8 cellular contexts compared by ENCODE assay signal in genomic region chr1:224435318-224435763, GRCh38. TPM values are rescaled to one million over a fixed set of nuclear protein-coding genes. Genes with fewer than 3 reads are reported as not detected.
DNase-seq lines count a peak whose midpoint lies in the region; ATAC-seq and TF ChIP-seq lines count a peak whose summit lies in the region.

No MANE protein-coding gene starts in this region.

- peak overlapping the region; percentile 96 for H3K27ac Mint-ChIP-seq in activated naive CD4-positive, alpha-beta T cell treated with anti-CD3 and anti-CD28 coated beads, Interleukin-2, amount 50 U/mL, for 24 hours

- WGBS in trophoblast cell (ENCODE audit: extremely low coverage, insufficient coverage, insufficient read length) = no CpG with 5 or more reads among the region's 4 CpGs

- TF ChIP-seq CTCF in cardiac muscle cell (IDR thresholded peaks at IDR 0.05; ENCODE audit: low read depth, low read length) = no peak

- no peak overlapping the region for H2AK5ac ChIP-seq in trophoblast cell (ENCODE audit: low read length)

- H3K9me3 ChIP-seq in cardiac muscle cell (ENCODE audit: low read depth) (no peaks in the 10 kb centered on the region), trophoblast cell (ENCODE audit: insufficient read depth, low read depth, low read length) (peaks cover 2% of the 10 kb centered on the region)

- peak; percentile 23 for ATAC-seq in GM21528 (IDR thresholded peaks at IDR 0.05; ENCODE audit: low FRiP score, unreplicated experiment)

- H2BK120ac ChIP-seq in trophoblast cell (ENCODE audit: insufficient read depth, low read length, poor library complexity) = peak overlapping the region; percentile 59

- H3K4me1 Mint-ChIP-seq in activated naive CD4-positive, alpha-beta T cell treated with anti-CD3 and anti-CD28 coated beads, Interleukin-2, amount 50 U/mL, for 24 hours = peaks cover 55% of the 10 kb centered on the region

- peak overlapping the region; percentile 74 for H3K4me3 ChIP-seq in Jurkat, Clone E6-1 (ENCODE audit: low read length)
- peak overlapping the region; percentile 63 for H3K4me3 ChIP-seq in cardiac muscle cell
- peak overlapping the region; percentile 99 for H3K4me3 ChIP-seq in trophoblast cell (ENCODE audit: low read depth, low read length)

- no peaks in the 10 kb centered on the region for H3K9me3 Mint-ChIP-seq in activated naive CD4-positive, alpha-beta T cell treated with anti-CD3 and anti-CD28 coated beads, Interleukin-2, amount 50 U/mL, for 24 hours

- H3K14ac ChIP-seq in trophoblast cell (ENCODE audit: low read length) = no peak overlapping the region

- peak overlapping the region; percentile 95 for H3K4me2 ChIP-seq in trophoblast cell (ENCODE audit: low read length)

- H3K4me3 Mint-ChIP-seq in activated naive CD4-positive, alpha-beta T cell treated with anti-CD3 and anti-CD28 coated beads, Interleukin-2, amount 50 U/mL, for 24 hours = peak overlapping the region; percentile 89

- H3K79me2 ChIP-seq in trophoblast cell (ENCODE audit: control insufficient read depth, insufficient read depth, low read length, poor library complexity) = peaks cover 13% of the 10 kb centered on the region

- H3K4me1 ChIP-seq in cardiac muscle cell (ENCODE audit: low read depth) (peaks cover 25% of the 10 kb centered on the region), trophoblast cell (ENCODE audit: control insufficient read depth in 1 of 2, insufficient read depth in 2 of 2, low read length in 2 of 2) (peaks cover 7 to 9% of the 10 kb centered on the region in 2 experiments)

- H2BK12ac ChIP-seq in trophoblast cell (ENCODE audit: low read length) = no peak overlapping the region

- peak overlapping the region; percentile 100 for H2AFZ ChIP-seq in trophoblast cell (ENCODE audit: insufficient read depth, low read length, poor library complexity)

- peak overlapping the region; percentile 39 for H3K18ac ChIP-seq in trophoblast cell (ENCODE audit: low read length)

- H3K79me1 ChIP-seq in trophoblast cell (ENCODE audit: low read length) = peaks cover 8% of the 10 kb centered on the region

- peak overlapping the region; percentile 99 for H4K8ac ChIP-seq in trophoblast cell (ENCODE audit: low read depth, low read length)

- no peak overlapping the region for H3K4ac ChIP-seq in trophoblast cell (ENCODE audit: low read depth, low read length)

- H3K27ac ChIP-seq in cardiac muscle cell (peak overlapping the region; percentile 91), trophoblast cell (ENCODE audit: low read depth, low read length) (peak overlapping the region; percentile 23)

- no peaks in the 10 kb centered on the region for H3K27me3 ChIP-seq in cardiac muscle cell
- no peaks in the 10 kb centered on the region for H3K27me3 ChIP-seq in trophoblast cell (ENCODE audit: insufficient read depth, low read length)

- H4K91ac ChIP-seq in trophoblast cell (ENCODE audit: low read depth, low read length) = peak overlapping the region; percentile 98

- peak overlapping the region; percentile 94 for H3K9ac ChIP-seq in trophoblast cell (ENCODE audit: low read length)

- DNase-seq in ELF-1 (ENCODE audit: low read depth, low spot score) (peak; percentile 59), cardiac muscle cell (ENCODE audit: low read depth in 1 of 2, low spot score in 1 of 2) (peak in 1 of 2 donors; percentile 59), trophoblast cell (peak; percentile 48 to 70), NCI-H526 treated with DMSO at 0.1 percent for 48 hours (lab: John Stamatoyannopoulos, UW) (no peak), NCI-H1417 treated with DMSO at 0.1 percent for 48 hours (lab: John Stamatoyannopoulos, UW) (no peak)
- DNase-seq in Jurkat, Clone E6-1 (ENCODE audit: low read depth, low spot score) = no peak

- H3K36me3 ChIP-seq in cardiac muscle cell = peaks cover 14% of the 10 kb centered on the region
- no peaks in the 10 kb centered on the region for H3K36me3 ChIP-seq in trophoblast cell (ENCODE audit: control insufficient read depth in 1 of 2, insufficient read depth in 2 of 2, low read length in 2 of 2)

- peak overlapping the region; percentile 98 for H4K12ac ChIP-seq in trophoblast cell (ENCODE audit: low read depth, low read length)

- peaks cover 5% of the 10 kb centered on the region for H3K36me3 Mint-ChIP-seq in activated naive CD4-positive, alpha-beta T cell treated with anti-CD3 and anti-CD28 coated beads, Interleukin-2, amount 50 U/mL, for 24 hours

- H2BK5ac ChIP-seq in trophoblast cell (ENCODE audit: low read depth, low read length, poor library complexity) = peak overlapping the region; percentile 32

- H3K23ac ChIP-seq in trophoblast cell (ENCODE audit: low read length) = no peak overlapping the region

- H3K27me3 Mint-ChIP-seq in activated naive CD4-positive, alpha-beta T cell treated with anti-CD3 and anti-CD28 coated beads, Interleukin-2, amount 50 U/mL, for 24 hours = no peaks in the 10 kb centered on the region

RNA-seq across cellular contexts. Expression of gene WDR26, which starts 0.7 kb away (rescaled TPM):
- polyA plus RNA-seq in Jurkat, Clone E6-1 (2012; ENCODE audit: insufficient read depth, insufficient read length) = 46.3 TPM
- 42.0 and 62.2 TPM in 2 replicates for total RNA-seq in cardiac muscle cell
- 14.9 and 15.3 TPM in 2 replicates for polyA plus RNA-seq in cardiac muscle cell
- 90.2 and 90.5 TPM in 2 replicates for polyA plus RNA-seq in trophoblast cell (2013)

Comparison
In these comparisons a context has a peak if more than half of its experiments do, and no peak if none do; other contexts are left out.
1. DNase-seq: peak in ELF-1 (single experiment) and trophoblast cell (2 of 2); none in Jurkat, Clone E6-1 (single experiment), NCI-H526 treated with DMSO at 0.1 percent for 48 hours (single experiment) and NCI-H1417 treated with DMSO at 0.1 percent for 48 hours (single experiment).
2. Peak in every context shown above with its lines, with median percentiles within 50 percentile points of each other: H3K4me3 ChIP-seq.